ENCODE assay signal across 14 cellular contexts in genomic region chr4:39936565-39937418, GRCh38. TPM values are rescaled to one million over a fixed set of nuclear protein-coding genes. Genes with fewer than 3 reads are reported as not detected.
DNase-seq lines count a peak whose midpoint lies in the region; ATAC-seq and TF ChIP-seq lines count a peak whose summit lies in the region.
"Had no signal": no experiment of that assay in that cellular context is flagged by ENCODE, and none has a peak within 500 bp of the region (broad histone marks: within the 10 kb centered on the region; RNA-seq: fewer than 3 reads in every experiment).

No MANE protein-coding gene starts in this region.

- in situ Hi-C loops in mammary epithelial cell (cut with MboI; ENCODE audit: low sequenced_read_pairs in 2 of 2) = no loop called here

- H3K27me3 Mint-ChIP-seq in MCF 10A (ENCODE audit: insufficient read depth, unreplicated experiment) (no peaks in the 10 kb centered on the region), type B pancreatic cell (no peaks in the 10 kb centered on the region)
- H3K27me3 Mint-ChIP-seq in activated T-helper 2 cell treated with anti-CD3 and anti-CD28 coated beads, Interferon-gamma antibody, Interleukin-2, Interleukin-4, amounts not matched to agents 10 μg/mL and 5 μg/mL and 100 μg/mL, durations not matched to agents 14 hours and 24 hours and 36 hours (ENCODE audit: low read depth) = no peaks in the 10 kb centered on the region

- H3K27ac Mint-ChIP-seq in MCF 10A (ENCODE audit: low read depth, unreplicated experiment) = no peak overlapping the region
- peak overlapping the region; percentile 43 for H3K27ac Mint-ChIP-seq in activated T-helper 2 cell treated with anti-CD3 and anti-CD28 coated beads, Interferon-gamma antibody, Interleukin-2, Interleukin-4, amounts not matched to agents 10 μg/mL and 5 μg/mL and 100 μg/mL, durations not matched to agents 14 hours and 24 hours and 36 hours
- H3K27ac Mint-ChIP-seq in type B pancreatic cell = peak overlapping the region; percentile 25

- no peaks in the 10 kb centered on the region for H3K27me3 ChIP-seq in mammary epithelial cell (ENCODE audit: insufficient read depth, low read length)

- DNase-seq in mammary epithelial cell = peak; percentile 48
- DNase-seq in MCF 10A (ENCODE audit: unreplicated experiment) = no peak
- no peak for DNase-seq in activated T-helper 2 cell treated with anti-CD3 and anti-CD28 coated beads, Interferon-gamma antibody, Interleukin-2, Interleukin-4, amounts not matched to agents 10 μg/mL and 5 μg/mL and 100 μg/mL, durations not matched to agents 14 hours and 24 hours and 36 hours (ENCODE audit: low spot score)
- DNase-seq in iPS-NIHi11 (ENCODE audit: low spot score) = peak; percentile 38
- peak; percentile 13 for DNase-seq in type B pancreatic cell (ENCODE audit: extremely low spot score, unreplicated experiment)
- DNase-seq in activated CD4-positive, CD25-positive, alpha-beta regulatory T cell treated with anti-CD3 and anti-CD28 coated beads, Interleukin-2, amount 50 U/mL, for 72 hours = no peak
- DNase-seq in HEK293T (ENCODE audit: extremely low spot score) = no peak
- DNase-seq: lower lobe of right lung; NCI-H1105; NCI-H524 treated with DMSO at 0.1 percent for 48 hours; stimulated activated CD4-positive, alpha-beta T cell treated with anti-CD3 and anti-CD28 coated beads, Interleukin-15, amount 100 ng/mL, for 24 hours; T-helper 9 cell had no signal

- 21% methylated on average over 6 of the region's 6 CpGs for WGBS in mammary epithelial cell (ENCODE audit: low coverage, missing lambda C conversion rate)

- no peak for TF ChIP-seq CTCF in mammary epithelial cell (conservative IDR thresholded peaks at IDR 0.05 in 1 of 2, IDR thresholded peaks at IDR 0.05 in 1 of 2; ENCODE audit: extremely low read depth in 1 of 2, insufficient read depth in 1 of 2, low read depth in 1 of 2, low read length in 2 of 2)
- no peak for TF ChIP-seq CTCF in MCF 10A (IDR thresholded peaks at IDR 0.05; ENCODE audit: unreplicated experiment)
- TF ChIP-seq CTCF in type B pancreatic cell (conservative IDR thresholded peaks at IDR 0.05) = no peak

- peaks cover 22% of the 10 kb centered on the region for H3K4me1 ChIP-seq in mammary epithelial cell (ENCODE audit: insufficient read depth, low read length)
- H3K4me1 ChIP-seq: prostate gland had no signal

- CTCF ChIA-PET in mammary epithelial cell (lab: Charles Lee; ENCODE audit: low non-redundant PET) = no interaction called here
- CTCF ChIA-PET in MCF 10A (lab: Yijun Ruan, JAX) = interaction anchor here (0.6 to 1.5 kb wide), 2 partner anchors 10 to 28 kb away, joined by 3 to 4 read pairs; no protein-coding TSS in a partner anchor
- CTCF ChIA-PET in HEK293T (lab: Yijun Ruan, JAX) = no interaction called here

- H3K36me3 Mint-ChIP-seq in MCF 10A (ENCODE audit: insufficient read depth, unreplicated experiment) (peaks cover 18% of the 10 kb centered on the region), type B pancreatic cell (peaks cover 10% of the 10 kb centered on the region)
- H3K36me3 Mint-ChIP-seq in activated T-helper 2 cell treated with anti-CD3 and anti-CD28 coated beads, Interferon-gamma antibody, Interleukin-2, Interleukin-4, amounts not matched to agents 10 μg/mL and 5 μg/mL and 100 μg/mL, durations not matched to agents 14 hours and 24 hours and 36 hours (ENCODE audit: low read depth) = peaks cover 39% of the 10 kb centered on the region

- H3K4me3 Mint-ChIP-seq in MCF 10A (ENCODE audit: unreplicated experiment) = no peak overlapping the region
- H3K4me3 Mint-ChIP-seq in activated T-helper 2 cell treated with anti-CD3 and anti-CD28 coated beads, Interferon-gamma antibody, Interleukin-2, Interleukin-4, amounts not matched to agents 10 μg/mL and 5 μg/mL and 100 μg/mL, durations not matched to agents 14 hours and 24 hours and 36 hours (ENCODE audit: low read depth) = no peak overlapping the region
- no peak overlapping the region for H3K4me3 Mint-ChIP-seq in type B pancreatic cell

- peaks cover 96% of the 10 kb centered on the region for H3K79me2 ChIP-seq in mammary epithelial cell (ENCODE audit: insufficient read depth, low read length)

- H3K9me3 Mint-ChIP-seq in MCF 10A (ENCODE audit: unreplicated experiment) = no peaks in the 10 kb centered on the region
- H3K9me3 Mint-ChIP-seq in activated T-helper 2 cell treated with anti-CD3 and anti-CD28 coated beads, Interferon-gamma antibody, Interleukin-2, Interleukin-4, amounts not matched to agents 10 μg/mL and 5 μg/mL and 100 μg/mL, durations not matched to agents 14 hours and 24 hours and 36 hours = no peaks in the 10 kb centered on the region
- H3K9me3 Mint-ChIP-seq in type B pancreatic cell = no peaks in the 10 kb centered on the region

- ATAC-seq in GM19023 (IDR thresholded peaks at IDR 0.05; ENCODE audit: unreplicated experiment) = no peak
- ATAC-seq: lower lobe of right lung had no signal

- no peaks in the 10 kb centered on the region for H4K20me1 ChIP-seq in mammary epithelial cell (ENCODE audit: insufficient read depth, low read length)

- intact Hi-C loops in mammary epithelial cell (cut with micrococcal nuclease) (no loop called here), MCF 10A (cut with micrococcal nuclease) (no loop called here)
- intact Hi-C loops in activated T-helper 2 cell treated with anti-CD3 and anti-CD28 coated beads, Interferon-gamma antibody, Interleukin-2, Interleukin-4, amounts not matched to agents 10 μg/mL and 5 μg/mL and 100 μg/mL, durations not matched to agents 14 hours and 24 hours and 36 hours (cut with micrococcal nuclease) = no loop called here

- POLR2A ChIA-PET in MCF 10A (lab: Yijun Ruan, JAX) (interaction anchor here (0.6 to 1.1 kb wide), 4 partner anchors 10 to 478 kb away, joined by 3 to 5 read pairs (median 4); partner anchors contain the start of genes LIAS and RPL9), HEK293T (lab: Yijun Ruan, JAX) (interaction anchor here (0.8 kb wide), 1 partner anchor 239 kb away, joined by 3 read pairs; no protein-coding TSS in a partner anchor)

- H3K9ac ChIP-seq in mammary epithelial cell (ENCODE audit: insufficient read depth, low read length) = no peak overlapping the region

- no peak overlapping the region for H3K4me3 ChIP-seq in mammary epithelial cell (replicated peaks in 1 of 3; ENCODE audit: insufficient read depth in 1 of 3, low read depth in 2 of 3, low read length in 3 of 3)
- H3K4me3 ChIP-seq: lower lobe of right lung, prostate gland had no signal

- H2AFZ ChIP-seq in mammary epithelial cell (ENCODE audit: low read depth, low read length) = no peak overlapping the region

- H3K4me2 ChIP-seq in mammary epithelial cell (ENCODE audit: insufficient read depth, low read depth, low read length) = peak overlapping the region; percentile 53

- H3K36me3 ChIP-seq in mammary epithelial cell (ENCODE audit: insufficient read depth, low read length) = no peaks in the 10 kb centered on the region
- H3K36me3 ChIP-seq: lower lobe of right lung, prostate gland had no signal

- peaks cover 19% of the 10 kb centered on the region for H3K4me1 Mint-ChIP-seq in MCF 10A (ENCODE audit: insufficient read depth, unreplicated experiment)
- peaks cover 42% of the 10 kb centered on the region for H3K4me1 Mint-ChIP-seq in activated T-helper 2 cell treated with anti-CD3 and anti-CD28 coated beads, Interferon-gamma antibody, Interleukin-2, Interleukin-4, amounts not matched to agents 10 μg/mL and 5 μg/mL and 100 μg/mL, durations not matched to agents 14 hours and 24 hours and 36 hours (ENCODE audit: low read depth)
- H3K4me1 Mint-ChIP-seq in type B pancreatic cell (ENCODE audit: unreplicated experiment) = peaks cover 35% of the 10 kb centered on the region

- BruUV-seq in mammary epithelial cell (replicated peaks; lab: Mats Ljungman, UMichigan) = no TSS peak
- no TSS peak for BruUV-seq in MCF 10A (replicated peaks; lab: Mats Ljungman, UMichigan)

- H3K27ac ChIP-seq in mammary epithelial cell (ENCODE audit: insufficient read depth, low read depth, low read length) = peak overlapping the region; percentile 35
- H3K27ac ChIP-seq: lower lobe of right lung had no signal

- dilution Hi-C loops in mammary epithelial cell (cut with HindIII; ENCODE audit: low sequenced_read_pairs) = no loop called here

- no peaks in the 10 kb centered on the region for H3K9me3 ChIP-seq in mammary epithelial cell (replicated peaks; ENCODE audit: insufficient read depth, low read length)
- H3K9me3 ChIP-seq: lower lobe of right lung, prostate gland had no signal

TF ChIP-seq in HEK293T, 16 proteins besides CTCF, POLR2A, EP300 and RAD21:
- TF ChIP-seq PKNOX1 (IDR thresholded peaks at IDR 0.05) = no peak
- TF ChIP-seq LEF1 (IDR thresholded peaks at IDR 0.05; ENCODE audit: borderline replicate concordance) = no peak
- TF ChIP-seq FOXK2 (IDR thresholded peaks at IDR 0.05) = no peak
- TF ChIP-seq FOXA1 (IDR thresholded peaks at IDR 0.05) = no peak
- TF ChIP-seq HDGF (IDR thresholded peaks at IDR 0.05; ENCODE audit: borderline replicate concordance) = no peak

RNA-seq across cellular contexts. Expression of gene PDS5A, which starts 40.9 kb away (rescaled TPM):
- total RNA-seq in mammary epithelial cell (10 to 100 TPM; 72.2 to 78.5 TPM), MCF 10A (2022) (86.8 and 95.2 TPM in 2 replicates), type B pancreatic cell (ENCODE audit: low replicate concordance) (67.1 and 73.3 TPM in 2 replicates)
- polyA plus RNA-seq in mammary epithelial cell = 31.8 TPM
- polyA minus RNA-seq in mammary epithelial cell = 170 TPM
- 117 and 120 TPM in 2 replicates for total RNA-seq in activated T-helper 2 cell treated with anti-CD3 and anti-CD28 coated beads, Interferon-gamma antibody, Interleukin-2, Interleukin-4, amounts not matched to agents 10 μg/mL and 5 μg/mL and 100 μg/mL, durations not matched to agents 14 hours and 24 hours and 36 hours

Comparison
In these comparisons a context has a peak if more than half of its experiments do, and no peak if none do; other contexts are left out.
1. DNase-seq: peak in mammary epithelial cell (single experiment), iPS-NIHi11 (single experiment) and type B pancreatic cell (single experiment); none in MCF 10A (single experiment), activated T-helper 2 cell treated with anti-CD3 and anti-CD28 coated beads, Interferon-gamma antibody, Interleukin-2, Interleukin-4, amounts not matched to agents 10 μg/mL and 5 μg/mL and 100 μg/mL, durations not matched to agents 14 hours and 24 hours and 36 hours (single experiment), activated CD4-positive, CD25-positive, alpha-beta regulatory T cell treated with anti-CD3 and anti-CD28 coated beads, Interleukin-2, amount 50 U/mL, for 72 hours (single experiment) and HEK293T (single experiment).